1 cellular context compared by ENCODE assay signal in the genomic region with DNA sequence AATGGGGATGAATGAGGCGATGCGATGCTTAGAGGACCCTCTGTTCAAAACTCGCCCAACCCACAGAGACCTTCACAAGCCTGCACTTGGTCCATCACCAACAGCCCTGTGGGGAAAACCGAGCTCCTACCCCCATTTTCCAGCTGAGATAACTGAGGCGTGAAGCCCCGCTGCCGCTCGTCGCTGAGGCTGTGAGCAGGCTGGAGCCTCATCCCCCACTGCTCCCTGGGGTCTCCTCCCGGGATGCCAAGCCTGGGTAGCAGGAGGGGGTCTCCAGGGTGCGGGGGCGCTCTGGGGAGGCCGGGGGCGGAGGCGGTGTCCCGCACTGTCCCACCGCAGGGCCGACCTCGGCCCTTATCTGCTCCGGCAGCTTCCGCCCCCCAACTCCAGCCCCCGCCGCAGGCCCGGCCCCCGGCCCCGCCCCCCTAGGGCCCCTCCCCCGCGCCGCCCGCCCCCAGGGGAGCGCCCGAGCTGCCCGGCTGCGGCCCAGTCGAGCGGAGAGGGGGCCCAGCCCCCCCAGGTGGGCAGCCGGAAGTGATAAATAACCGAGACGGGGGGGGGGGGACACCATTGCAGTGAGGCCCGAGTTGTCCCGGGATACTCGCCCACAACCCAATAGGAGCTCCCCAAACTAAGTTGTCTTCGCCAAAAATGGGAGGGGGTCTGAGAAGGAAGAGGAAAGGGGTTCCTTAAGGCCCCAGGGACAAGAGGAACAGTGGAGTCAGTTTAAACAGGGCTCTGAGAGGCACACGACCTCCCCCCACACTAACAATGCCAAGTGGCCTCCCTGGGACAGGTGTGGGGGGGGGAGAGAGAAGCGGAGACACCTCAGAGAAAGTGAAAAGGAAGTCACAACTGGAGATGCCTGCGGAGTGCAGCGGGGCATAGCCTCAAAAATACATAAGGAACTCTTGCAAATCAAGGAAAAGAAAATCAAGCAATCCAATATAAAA.
A peak's percentile ranks its signal among the peaks of the same experiment; 100 is the strongest.
TF ChIP-seq lines count a peak whose summit lies in the region.

No MANE protein-coding gene starts in this region.

TF ChIP-seq in HepG2, 621 proteins besides CTCF, POLR2A, EP300 and RAD21:
- TF ChIP-seq, protein P1, sequence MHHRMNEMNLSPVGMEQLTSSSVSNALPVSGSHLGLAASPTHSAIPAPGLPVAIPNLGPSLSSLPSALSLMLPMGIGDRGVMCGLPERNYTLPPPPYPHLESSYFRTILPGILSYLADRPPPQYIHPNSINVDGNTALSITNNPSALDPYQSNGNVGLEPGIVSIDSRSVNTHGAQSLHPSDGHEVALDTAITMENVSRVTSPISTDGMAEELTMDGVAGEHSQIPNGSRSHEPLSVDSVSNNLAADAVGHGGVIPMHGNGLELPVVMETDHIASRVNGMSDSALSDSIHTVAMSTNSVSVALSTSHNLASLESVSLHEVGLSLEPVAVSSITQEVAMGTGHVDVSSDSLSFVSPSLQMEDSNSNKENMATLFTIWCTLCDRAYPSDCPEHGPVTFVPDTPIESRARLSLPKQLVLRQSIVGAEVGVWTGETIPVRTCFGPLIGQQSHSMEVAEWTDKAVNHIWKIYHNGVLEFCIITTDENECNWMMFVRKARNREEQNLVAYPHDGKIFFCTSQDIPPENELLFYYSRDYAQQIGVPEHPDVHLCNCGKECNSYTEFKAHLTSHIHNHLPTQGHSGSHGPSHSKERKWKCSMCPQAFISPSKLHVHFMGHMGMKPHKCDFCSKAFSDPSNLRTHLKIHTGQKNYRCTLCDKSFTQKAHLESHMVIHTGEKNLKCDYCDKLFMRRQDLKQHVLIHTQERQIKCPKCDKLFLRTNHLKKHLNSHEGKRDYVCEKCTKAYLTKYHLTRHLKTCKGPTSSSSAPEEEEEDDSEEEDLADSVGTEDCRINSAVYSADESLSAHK (CRISPR knock-in tag; IDR thresholded peaks at IDR 0.05; ENCODE audit: borderline replicate concordance) = no peak
- TF ChIP-seq, protein P2, sequence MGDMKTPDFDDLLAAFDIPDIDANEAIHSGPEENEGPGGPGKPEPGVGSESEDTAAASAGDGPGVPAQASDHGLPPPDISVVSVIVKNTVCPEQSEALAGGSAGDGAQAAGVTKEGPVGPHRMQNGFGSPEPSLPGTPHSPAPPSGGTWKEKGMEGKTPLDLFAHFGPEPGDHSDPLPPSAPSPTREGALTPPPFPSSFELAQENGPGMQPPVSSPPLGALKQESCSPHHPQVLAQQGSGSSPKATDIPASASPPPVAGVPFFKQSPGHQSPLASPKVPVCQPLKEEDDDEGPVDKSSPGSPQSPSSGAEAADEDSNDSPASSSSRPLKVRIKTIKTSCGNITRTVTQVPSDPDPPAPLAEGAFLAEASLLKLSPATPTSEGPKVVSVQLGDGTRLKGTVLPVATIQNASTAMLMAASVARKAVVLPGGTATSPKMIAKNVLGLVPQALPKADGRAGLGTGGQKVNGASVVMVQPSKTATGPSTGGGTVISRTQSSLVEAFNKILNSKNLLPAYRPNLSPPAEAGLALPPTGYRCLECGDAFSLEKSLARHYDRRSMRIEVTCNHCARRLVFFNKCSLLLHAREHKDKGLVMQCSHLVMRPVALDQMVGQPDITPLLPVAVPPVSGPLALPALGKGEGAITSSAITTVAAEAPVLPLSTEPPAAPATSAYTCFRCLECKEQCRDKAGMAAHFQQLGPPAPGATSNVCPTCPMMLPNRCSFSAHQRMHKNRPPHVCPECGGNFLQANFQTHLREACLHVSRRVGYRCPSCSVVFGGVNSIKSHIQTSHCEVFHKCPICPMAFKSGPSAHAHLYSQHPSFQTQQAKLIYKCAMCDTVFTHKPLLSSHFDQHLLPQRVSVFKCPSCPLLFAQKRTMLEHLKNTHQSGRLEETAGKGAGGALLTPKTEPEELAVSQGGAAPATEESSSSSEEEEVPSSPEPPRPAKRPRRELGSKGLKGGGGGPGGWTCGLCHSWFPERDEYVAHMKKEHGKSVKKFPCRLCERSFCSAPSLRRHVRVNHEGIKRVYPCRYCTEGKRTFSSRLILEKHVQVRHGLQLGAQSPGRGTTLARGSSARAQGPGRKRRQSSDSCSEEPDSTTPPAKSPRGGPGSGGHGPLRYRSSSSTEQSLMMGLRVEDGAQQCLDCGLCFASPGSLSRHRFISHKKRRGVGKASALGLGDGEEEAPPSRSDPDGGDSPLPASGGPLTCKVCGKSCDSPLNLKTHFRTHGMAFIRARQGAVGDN (CRISPR knock-in tag; IDR thresholded peaks at IDR 0.05) = peak; percentile 23; the same call in 1 of the 2 replicates
- TF ChIP-seq ZNF3 (CRISPR knock-in tag; IDR thresholded peaks at IDR 0.05) = no peak
- peak; percentile 43; the same call in 1 of the 2 replicates for TF ChIP-seq GABPB1 (CRISPR knock-in tag; IDR thresholded peaks at IDR 0.05)
- TF ChIP-seq, protein P3, sequence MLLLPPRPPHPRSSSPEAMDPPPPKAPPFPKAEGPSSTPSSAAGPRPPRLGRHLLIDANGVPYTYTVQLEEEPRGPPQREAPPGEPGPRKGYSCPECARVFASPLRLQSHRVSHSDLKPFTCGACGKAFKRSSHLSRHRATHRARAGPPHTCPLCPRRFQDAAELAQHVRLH (CRISPR knock-in tag; IDR thresholded peaks at IDR 0.05; ENCODE audit: borderline replicate concordance, low read depth) = no peak
- TF ChIP-seq ZNF30 (CRISPR knock-in tag; IDR thresholded peaks at IDR 0.05) = no peak
- no peak for TF ChIP-seq ZNF496 (CRISPR knock-in tag; IDR thresholded peaks at IDR 0.05; ENCODE audit: insufficient replicate concordance)
- no peak for TF ChIP-seq ZFP36 (IDR thresholded peaks at IDR 0.05; ENCODE audit: borderline replicate concordance, low read depth, low read length, partially characterized antibody)
- TF ChIP-seq, protein P4, sequence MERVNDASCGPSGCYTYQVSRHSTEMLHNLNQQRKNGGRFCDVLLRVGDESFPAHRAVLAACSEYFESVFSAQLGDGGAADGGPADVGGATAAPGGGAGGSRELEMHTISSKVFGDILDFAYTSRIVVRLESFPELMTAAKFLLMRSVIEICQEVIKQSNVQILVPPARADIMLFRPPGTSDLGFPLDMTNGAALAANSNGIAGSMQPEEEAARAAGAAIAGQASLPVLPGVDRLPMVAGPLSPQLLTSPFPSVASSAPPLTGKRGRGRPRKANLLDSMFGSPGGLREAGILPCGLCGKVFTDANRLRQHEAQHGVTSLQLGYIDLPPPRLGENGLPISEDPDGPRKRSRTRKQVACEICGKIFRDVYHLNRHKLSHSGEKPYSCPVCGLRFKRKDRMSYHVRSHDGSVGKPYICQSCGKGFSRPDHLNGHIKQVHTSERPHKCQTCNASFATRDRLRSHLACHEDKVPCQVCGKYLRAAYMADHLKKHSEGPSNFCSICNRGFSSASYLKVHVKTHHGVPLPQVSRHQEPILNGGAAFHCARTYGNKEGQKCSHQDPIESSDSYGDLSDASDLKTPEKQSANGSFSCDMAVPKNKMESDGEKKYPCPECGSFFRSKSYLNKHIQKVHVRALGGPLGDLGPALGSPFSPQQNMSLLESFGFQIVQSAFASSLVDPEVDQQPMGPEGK (CRISPR knock-in tag; IDR thresholded peaks at IDR 0.05) = peak; percentile 78
- 0 out of 2 replicates have a peak, but pooled peaks have one; percentile 26 for TF ChIP-seq KDM1A (CRISPR knock-in tag; IDR thresholded peaks at IDR 0.05)
- TF ChIP-seq THYN1 (CRISPR knock-in tag; IDR thresholded peaks at IDR 0.05; ENCODE audit: borderline replicate concordance, low read depth) = no peak
- no peak for TF ChIP-seq REL (CRISPR knock-in tag; conservative IDR thresholded peaks at IDR 0.05)
- peak; percentile 73; the same call in 1 of the 2 replicates for TF ChIP-seq ZMYM3 (CRISPR knock-in tag; IDR thresholded peaks at IDR 0.05)
- no peak for TF ChIP-seq ZNF644 (CRISPR knock-in tag; IDR thresholded peaks at IDR 0.05; ENCODE audit: low read depth)
- TF ChIP-seq ZNF598 (CRISPR knock-in tag; IDR thresholded peaks at IDR 0.05; ENCODE audit: borderline replicate concordance) = no peak
- TF ChIP-seq, protein P5, sequence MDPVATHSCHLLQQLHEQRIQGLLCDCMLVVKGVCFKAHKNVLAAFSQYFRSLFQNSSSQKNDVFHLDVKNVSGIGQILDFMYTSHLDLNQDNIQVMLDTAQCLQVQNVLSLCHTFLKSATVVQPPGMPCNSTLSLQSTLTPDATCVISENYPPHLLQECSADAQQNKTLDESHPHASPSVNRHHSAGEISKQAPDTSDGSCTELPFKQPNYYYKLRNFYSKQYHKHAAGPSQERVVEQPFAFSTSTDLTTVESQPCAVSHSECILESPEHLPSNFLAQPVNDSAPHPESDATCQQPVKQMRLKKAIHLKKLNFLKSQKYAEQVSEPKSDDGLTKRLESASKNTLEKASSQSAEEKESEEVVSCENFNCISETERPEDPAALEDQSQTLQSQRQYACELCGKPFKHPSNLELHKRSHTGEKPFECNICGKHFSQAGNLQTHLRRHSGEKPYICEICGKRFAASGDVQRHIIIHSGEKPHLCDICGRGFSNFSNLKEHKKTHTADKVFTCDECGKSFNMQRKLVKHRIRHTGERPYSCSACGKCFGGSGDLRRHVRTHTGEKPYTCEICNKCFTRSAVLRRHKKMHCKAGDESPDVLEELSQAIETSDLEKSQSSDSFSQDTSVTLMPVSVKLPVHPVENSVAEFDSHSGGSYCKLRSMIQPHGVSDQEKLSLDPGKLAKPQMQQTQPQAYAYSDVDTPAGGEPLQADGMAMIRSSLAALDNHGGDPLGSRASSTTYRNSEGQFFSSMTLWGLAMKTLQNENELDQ (CRISPR knock-in tag; IDR thresholded peaks at IDR 0.05; ENCODE audit: borderline replicate concordance) = no peak
- TF ChIP-seq, protein P6, sequence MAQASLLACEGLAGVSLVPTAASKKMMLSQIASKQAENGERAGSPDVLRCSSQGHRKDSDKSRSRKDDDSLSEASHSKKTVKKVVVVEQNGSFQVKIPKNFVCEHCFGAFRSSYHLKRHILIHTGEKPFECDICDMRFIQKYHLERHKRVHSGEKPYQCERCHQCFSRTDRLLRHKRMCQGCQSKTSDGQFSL (CRISPR knock-in tag; IDR thresholded peaks at IDR 0.05) = 0 out of 2 replicates have a peak, but pooled peaks have one; percentile 40
- TF ChIP-seq ZNF33B (CRISPR knock-in tag; IDR thresholded peaks at IDR 0.05) = no peak
- no peak for TF ChIP-seq RFX1 (IDR thresholded peaks at IDR 0.05)
- no peak for TF ChIP-seq GPN1 (CRISPR knock-in tag; IDR thresholded peaks at IDR 0.05; ENCODE audit: borderline replicate concordance)
- TF ChIP-seq ZNF83 (CRISPR knock-in tag; IDR thresholded peaks at IDR 0.05; ENCODE audit: borderline replicate concordance) = no peak
- TF ChIP-seq ZNF431 (CRISPR knock-in tag; IDR thresholded peaks at IDR 0.05; ENCODE audit: borderline replicate concordance, low read depth) = no peak
- TF ChIP-seq SYNCRIP (IDR thresholded peaks at IDR 0.05; ENCODE audit: insufficient read depth, low read depth, low read length) = no peak
- TF ChIP-seq, protein P7, sequence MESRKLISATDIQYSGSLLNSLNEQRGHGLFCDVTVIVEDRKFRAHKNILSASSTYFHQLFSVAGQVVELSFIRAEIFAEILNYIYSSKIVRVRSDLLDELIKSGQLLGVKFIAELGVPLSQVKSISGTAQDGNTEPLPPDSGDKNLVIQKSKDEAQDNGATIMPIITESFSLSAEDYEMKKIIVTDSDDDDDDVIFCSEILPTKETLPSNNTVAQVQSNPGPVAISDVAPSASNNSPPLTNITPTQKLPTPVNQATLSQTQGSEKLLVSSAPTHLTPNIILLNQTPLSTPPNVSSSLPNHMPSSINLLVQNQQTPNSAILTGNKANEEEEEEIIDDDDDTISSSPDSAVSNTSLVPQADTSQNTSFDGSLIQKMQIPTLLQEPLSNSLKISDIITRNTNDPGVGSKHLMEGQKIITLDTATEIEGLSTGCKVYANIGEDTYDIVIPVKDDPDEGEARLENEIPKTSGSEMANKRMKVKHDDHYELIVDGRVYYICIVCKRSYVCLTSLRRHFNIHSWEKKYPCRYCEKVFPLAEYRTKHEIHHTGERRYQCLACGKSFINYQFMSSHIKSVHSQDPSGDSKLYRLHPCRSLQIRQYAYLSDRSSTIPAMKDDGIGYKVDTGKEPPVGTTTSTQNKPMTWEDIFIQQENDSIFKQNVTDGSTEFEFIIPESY (CRISPR knock-in tag; IDR thresholded peaks at IDR 0.05) = no peak
- TF ChIP-seq SSRP1 (CRISPR knock-in tag; IDR thresholded peaks at IDR 0.05) = no peak
- TF ChIP-seq, protein P8, sequence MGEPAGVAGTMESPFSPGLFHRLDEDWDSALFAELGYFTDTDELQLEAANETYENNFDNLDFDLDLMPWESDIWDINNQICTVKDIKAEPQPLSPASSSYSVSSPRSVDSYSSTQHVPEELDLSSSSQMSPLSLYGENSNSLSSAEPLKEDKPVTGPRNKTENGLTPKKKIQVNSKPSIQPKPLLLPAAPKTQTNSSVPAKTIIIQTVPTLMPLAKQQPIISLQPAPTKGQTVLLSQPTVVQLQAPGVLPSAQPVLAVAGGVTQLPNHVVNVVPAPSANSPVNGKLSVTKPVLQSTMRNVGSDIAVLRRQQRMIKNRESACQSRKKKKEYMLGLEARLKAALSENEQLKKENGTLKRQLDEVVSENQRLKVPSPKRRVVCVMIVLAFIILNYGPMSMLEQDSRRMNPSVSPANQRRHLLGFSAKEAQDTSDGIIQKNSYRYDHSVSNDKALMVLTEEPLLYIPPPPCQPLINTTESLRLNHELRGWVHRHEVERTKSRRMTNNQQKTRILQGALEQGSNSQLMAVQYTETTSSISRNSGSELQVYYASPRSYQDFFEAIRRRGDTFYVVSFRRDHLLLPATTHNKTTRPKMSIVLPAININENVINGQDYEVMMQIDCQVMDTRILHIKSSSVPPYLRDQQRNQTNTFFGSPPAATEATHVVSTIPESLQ (CRISPR knock-in tag; conservative IDR thresholded peaks at IDR 0.05) = no peak
- no peak for TF ChIP-seq ZNF367 (CRISPR knock-in tag; IDR thresholded peaks at IDR 0.05; ENCODE audit: borderline replicate concordance)
- TF ChIP-seq ZNF766 (CRISPR knock-in tag; IDR thresholded peaks at IDR 0.05; ENCODE audit: borderline replicate concordance) = no peak
- TF ChIP-seq SRSF1 (optimal IDR thresholded peaks at IDR 0.05; ENCODE audit: low read depth, low read length) = no peak
- TF ChIP-seq HDAC1 (CRISPR knock-in tag; IDR thresholded peaks at IDR 0.05) = no peak
- no peak for TF ChIP-seq GABPA (IDR thresholded peaks at IDR 0.05; ENCODE audit: low read depth, low read length)
- TF ChIP-seq GABPA (CRISPR knock-in tag; IDR thresholded peaks at IDR 0.05; ENCODE audit: low read depth) = peak; percentile 35; the same call in 1 of the 2 replicates
- no peak for TF ChIP-seq HMG20B (CRISPR knock-in tag; conservative IDR thresholded peaks at IDR 0.05)
- TF ChIP-seq ZNF629 (CRISPR knock-in tag; conservative IDR thresholded peaks at IDR 0.05) = peak; percentile 95
- TF ChIP-seq JUN (CRISPR knock-in tag; IDR thresholded peaks at IDR 0.05) = no peak
- no peak for TF ChIP-seq ELF4 (CRISPR knock-in tag; IDR thresholded peaks at IDR 0.05; ENCODE audit: borderline replicate concordance)
